Comparison of ENCODE assay signal across 2 cellular contexts in the genomic region with DNA sequence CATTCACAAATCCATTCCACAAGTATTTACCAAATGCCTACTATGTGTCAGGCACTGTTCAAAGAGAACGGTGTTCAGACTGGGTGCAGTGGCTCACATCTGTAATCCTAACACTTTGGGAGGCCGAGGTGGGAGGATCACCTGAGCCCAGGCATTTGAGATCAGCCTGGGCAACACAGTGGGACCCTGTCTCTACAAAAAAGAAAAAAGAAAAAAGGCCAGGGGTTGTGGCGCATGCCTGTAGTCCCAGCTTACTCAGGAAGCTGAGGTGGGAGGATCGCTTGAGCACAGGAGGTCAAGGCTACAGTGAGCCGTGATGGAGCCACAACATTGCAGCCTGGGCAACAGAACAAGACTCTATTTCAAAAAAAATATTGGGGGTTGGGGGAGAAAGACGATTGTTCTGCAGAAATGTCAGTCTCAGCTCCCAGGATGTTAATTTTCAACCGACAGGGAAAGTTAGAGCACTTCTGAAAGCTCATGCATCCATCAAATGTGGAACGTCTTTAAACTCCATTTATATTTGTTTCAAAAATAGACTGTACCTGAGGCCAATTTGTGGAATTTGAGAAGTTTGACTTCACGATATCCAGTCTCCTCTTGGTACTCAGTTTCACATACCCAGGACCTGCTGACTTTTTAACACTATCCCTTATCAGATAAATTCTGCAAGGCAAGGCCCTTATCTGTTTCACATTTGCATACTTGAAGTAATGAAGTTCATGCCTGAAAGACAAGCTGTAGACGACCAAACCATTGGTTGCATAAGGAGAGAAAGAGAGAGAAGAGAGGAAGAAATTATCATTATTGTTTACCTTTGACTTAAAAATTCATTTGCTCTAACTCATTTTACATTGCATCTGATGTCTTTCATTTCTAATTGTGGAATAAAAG.
A peak's percentile ranks its signal among the peaks of the same experiment; 100 is the strongest.
TF ChIP-seq lines count a peak whose summit lies in the region.

No MANE protein-coding gene starts in this region.

TF ChIP-seq in HepG2, 621 proteins besides CTCF, POLR2A, EP300 and RAD21 (continues in another document):
- TF ChIP-seq GFI1 (CRISPR knock-in tag; IDR thresholded peaks at IDR 0.05; ENCODE audit: borderline replicate concordance) = peak; percentile 26; the same call in 1 of the 2 replicates
- peak; percentile 36 for TF ChIP-seq XRCC5 (optimal IDR thresholded peaks at IDR 0.05; ENCODE audit: low read length)
- peak; percentile 85 for TF ChIP-seq ETV5 (CRISPR knock-in tag; IDR thresholded peaks at IDR 0.05; ENCODE audit: borderline replicate concordance)
- TF ChIP-seq HDAC1 (CRISPR knock-in tag; IDR thresholded peaks at IDR 0.05) = peak; percentile 37; the same call in 1 of the 2 replicates
- TF ChIP-seq RFXANK (CRISPR knock-in tag; IDR thresholded peaks at IDR 0.05) = peak; percentile 95; the same call in 1 of the 2 replicates
- TF ChIP-seq FOXC1 (CRISPR knock-in tag; IDR thresholded peaks at IDR 0.05; ENCODE audit: borderline replicate concordance) = no peak
- TF ChIP-seq TOE1 (CRISPR knock-in tag; IDR thresholded peaks at IDR 0.05) = 0 out of 2 replicates have a peak, but pooled peaks have one; percentile 23
- TF ChIP-seq, protein P1, sequence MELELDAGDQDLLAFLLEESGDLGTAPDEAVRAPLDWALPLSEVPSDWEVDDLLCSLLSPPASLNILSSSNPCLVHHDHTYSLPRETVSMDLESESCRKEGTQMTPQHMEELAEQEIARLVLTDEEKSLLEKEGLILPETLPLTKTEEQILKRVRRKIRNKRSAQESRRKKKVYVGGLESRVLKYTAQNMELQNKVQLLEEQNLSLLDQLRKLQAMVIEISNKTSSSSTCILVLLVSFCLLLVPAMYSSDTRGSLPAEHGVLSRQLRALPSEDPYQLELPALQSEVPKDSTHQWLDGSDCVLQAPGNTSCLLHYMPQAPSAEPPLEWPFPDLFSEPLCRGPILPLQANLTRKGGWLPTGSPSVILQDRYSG (CRISPR knock-in tag; IDR thresholded peaks at IDR 0.05) = no peak
- TF ChIP-seq FIP1L1 (IDR thresholded peaks at IDR 0.05; ENCODE audit: borderline replicate concordance, insufficient read depth, low read depth, low read length) = no peak
- TF ChIP-seq ZNF672 (CRISPR knock-in tag; IDR thresholded peaks at IDR 0.05) = no peak
- TF ChIP-seq SAP130 (CRISPR knock-in tag; IDR thresholded peaks at IDR 0.05; ENCODE audit: low read depth) = peak; percentile 75
- peak; percentile 85; the same call in 1 of the 2 replicates for TF ChIP-seq SOX5 (CRISPR knock-in tag; IDR thresholded peaks at IDR 0.05; ENCODE audit: borderline replicate concordance)
- peak; percentile 82 for TF ChIP-seq RFX1 (IDR thresholded peaks at IDR 0.05)
- TF ChIP-seq HMGA1 (CRISPR knock-in tag; conservative IDR thresholded peaks at IDR 0.05) = no peak
- peak; percentile 80 for TF ChIP-seq HNF4A (CRISPR knock-in tag; IDR thresholded peaks at IDR 0.05)
- TF ChIP-seq ZC3H4 (CRISPR knock-in tag; IDR thresholded peaks at IDR 0.05; ENCODE audit: borderline replicate concordance) = no peak
- no peak for TF ChIP-seq ZNF468 (CRISPR knock-in tag; IDR thresholded peaks at IDR 0.05)
- TF ChIP-seq, protein P2, sequence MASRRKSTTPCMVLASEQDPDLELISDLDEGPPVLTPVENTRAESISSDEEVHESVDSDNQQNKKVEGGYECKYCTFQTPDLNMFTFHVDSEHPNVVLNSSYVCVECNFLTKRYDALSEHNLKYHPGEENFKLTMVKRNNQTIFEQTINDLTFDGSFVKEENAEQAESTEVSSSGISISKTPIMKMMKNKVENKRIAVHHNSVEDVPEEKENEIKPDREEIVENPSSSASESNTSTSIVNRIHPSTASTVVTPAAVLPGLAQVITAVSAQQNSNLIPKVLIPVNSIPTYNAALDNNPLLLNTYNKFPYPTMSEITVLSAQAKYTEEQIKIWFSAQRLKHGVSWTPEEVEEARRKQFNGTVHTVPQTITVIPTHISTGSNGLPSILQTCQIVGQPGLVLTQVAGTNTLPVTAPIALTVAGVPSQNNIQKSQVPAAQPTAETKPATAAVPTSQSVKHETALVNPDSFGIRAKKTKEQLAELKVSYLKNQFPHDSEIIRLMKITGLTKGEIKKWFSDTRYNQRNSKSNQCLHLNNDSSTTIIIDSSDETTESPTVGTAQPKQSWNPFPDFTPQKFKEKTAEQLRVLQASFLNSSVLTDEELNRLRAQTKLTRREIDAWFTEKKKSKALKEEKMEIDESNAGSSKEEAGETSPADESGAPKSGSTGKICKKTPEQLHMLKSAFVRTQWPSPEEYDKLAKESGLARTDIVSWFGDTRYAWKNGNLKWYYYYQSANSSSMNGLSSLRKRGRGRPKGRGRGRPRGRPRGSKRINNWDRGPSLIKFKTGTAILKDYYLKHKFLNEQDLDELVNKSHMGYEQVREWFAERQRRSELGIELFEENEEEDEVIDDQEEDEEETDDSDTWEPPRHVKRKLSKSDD (CRISPR knock-in tag; IDR thresholded peaks at IDR 0.05; ENCODE audit: low read depth) = no peak
- TF ChIP-seq SP5 (CRISPR knock-in tag; IDR thresholded peaks at IDR 0.05; ENCODE audit: borderline replicate concordance, low read depth) = peak; percentile 86
- no peak for TF ChIP-seq JUND (CRISPR knock-in tag; IDR thresholded peaks at IDR 0.05)
- no peak for TF ChIP-seq GABPA (IDR thresholded peaks at IDR 0.05; ENCODE audit: low read depth, low read length)
- 0 out of 2 replicates have a peak, but pooled peaks have one; percentile 20 for TF ChIP-seq GABPA (CRISPR knock-in tag; IDR thresholded peaks at IDR 0.05; ENCODE audit: low read depth)
- no peak for TF ChIP-seq ZBTB20 (CRISPR knock-in tag; IDR thresholded peaks at IDR 0.05; ENCODE audit: borderline replicate concordance, low read depth)
- TF ChIP-seq, protein P3, sequence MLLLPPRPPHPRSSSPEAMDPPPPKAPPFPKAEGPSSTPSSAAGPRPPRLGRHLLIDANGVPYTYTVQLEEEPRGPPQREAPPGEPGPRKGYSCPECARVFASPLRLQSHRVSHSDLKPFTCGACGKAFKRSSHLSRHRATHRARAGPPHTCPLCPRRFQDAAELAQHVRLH (CRISPR knock-in tag; IDR thresholded peaks at IDR 0.05; ENCODE audit: borderline replicate concordance, low read depth) = peak; percentile 85; the same call in 1 of the 2 replicates
- TF ChIP-seq DMTF1 (CRISPR knock-in tag; IDR thresholded peaks at IDR 0.05) = no peak
- no peak for TF ChIP-seq PCBP1 (IDR thresholded peaks at IDR 0.05; ENCODE audit: borderline replicate concordance, low read depth, low read length)

TF ChIP-seq in WTC11, 78 proteins besides CTCF, POLR2A, EP300 and RAD21:
- TF ChIP-seq ZNF121 (CRISPR knock-in tag; IDR thresholded peaks at IDR 0.05) = peak; percentile 69
- TF ChIP-seq NFATC4 (CRISPR knock-in tag; IDR thresholded peaks at IDR 0.05) = no peak
- no peak for TF ChIP-seq SP1 (CRISPR knock-in tag; conservative IDR thresholded peaks at IDR 0.05)
- TF ChIP-seq PRRX2 (CRISPR knock-in tag; IDR thresholded peaks at IDR 0.05) = no peak
- TF ChIP-seq JAZF1 (CRISPR knock-in tag; IDR thresholded peaks at IDR 0.05) = no peak
- TF ChIP-seq TEAD1 (CRISPR knock-in tag; IDR thresholded peaks at IDR 0.05) = no peak
